ENCODE assay signal across 1 cellular context in the genomic region with DNA sequence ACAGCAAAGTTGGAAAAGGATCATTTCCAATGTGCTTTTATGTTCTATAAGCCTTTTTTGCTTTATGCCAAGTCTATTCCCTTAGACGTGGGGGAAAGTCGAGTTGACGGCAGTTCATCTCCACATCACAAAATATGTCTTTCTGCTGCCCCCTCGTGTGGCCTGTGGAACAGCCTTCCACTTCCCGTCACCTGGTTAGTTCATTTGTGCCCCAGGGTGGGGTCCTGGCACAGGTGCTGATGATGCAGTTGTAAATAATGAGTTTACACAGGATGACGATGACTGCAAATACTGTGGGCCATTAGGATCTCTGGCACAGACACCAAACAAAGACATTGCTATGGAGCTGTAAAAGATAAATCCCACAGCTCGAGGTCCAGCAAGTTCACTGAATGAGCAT.
TF ChIP-seq lines count a peak whose summit lies in the region.

No MANE protein-coding gene starts in this region.

TF ChIP-seq in H1, 55 proteins besides CTCF, POLR2A, EP300 and RAD21:
- no peak for TF ChIP-seq CBX8 (IDR thresholded peaks at IDR 0.05; ENCODE audit: borderline replicate concordance, low read depth, low read length)
- TF ChIP-seq CREB1 (IDR thresholded peaks at IDR 0.05): no peak
- TF ChIP-seq SIN3A (conservative IDR thresholded peaks at IDR 0.05 in 1 of 2, IDR thresholded peaks at IDR 0.05 in 1 of 2; ENCODE audit: low read depth in 1 of 2, low read length in 2 of 2): no peak
- no peak for TF ChIP-seq EGR1 (IDR thresholded peaks at IDR 0.05; ENCODE audit: borderline replicate concordance, low read depth, low read length)
- TF ChIP-seq, protein P1, sequence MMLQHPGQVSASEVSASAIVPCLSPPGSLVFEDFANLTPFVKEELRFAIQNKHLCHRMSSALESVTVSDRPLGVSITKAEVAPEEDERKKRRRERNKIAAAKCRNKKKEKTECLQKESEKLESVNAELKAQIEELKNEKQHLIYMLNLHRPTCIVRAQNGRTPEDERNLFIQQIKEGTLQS (IDR thresholded peaks at IDR 0.05; ENCODE audit: insufficient read depth, low read depth, low read length): no peak
- TF ChIP-seq TBP (IDR thresholded peaks at IDR 0.05; ENCODE audit: low read depth, low read length): no peak
- no peak for TF ChIP-seq MAFK (IDR thresholded peaks at IDR 0.05; ENCODE audit: low read depth, low read length)
- TF ChIP-seq, protein P2, sequence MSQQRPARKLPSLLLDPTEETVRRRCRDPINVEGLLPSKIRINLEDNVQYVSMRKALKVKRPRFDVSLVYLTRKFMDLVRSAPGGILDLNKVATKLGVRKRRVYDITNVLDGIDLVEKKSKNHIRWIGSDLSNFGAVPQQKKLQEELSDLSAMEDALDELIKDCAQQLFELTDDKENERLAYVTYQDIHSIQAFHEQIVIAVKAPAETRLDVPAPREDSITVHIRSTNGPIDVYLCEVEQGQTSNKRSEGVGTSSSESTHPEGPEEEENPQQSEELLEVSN (IDR thresholded peaks at IDR 0.05): no peak
- TF ChIP-seq CHD2 (IDR thresholded peaks at IDR 0.05; ENCODE audit: low read length): no peak
- TF ChIP-seq SAP30 (IDR thresholded peaks at IDR 0.05; ENCODE audit: insufficient read depth, insufficient replicate concordance, low read length): no peak
- TF ChIP-seq TAF7 (optimal IDR thresholded peaks at IDR 0.05; ENCODE audit: borderline replicate concordance, low read depth, low read length): no peak
- no peak for TF ChIP-seq CEBPB (IDR thresholded peaks at IDR 0.05; ENCODE audit: low read depth, low read length)
- no peak for TF ChIP-seq ASH2L (IDR thresholded peaks at IDR 0.05; ENCODE audit: low read length)
- no peak for TF ChIP-seq SP4 (IDR thresholded peaks at IDR 0.05; ENCODE audit: low read length)
